ENCODE assay signal across 24 cellular contexts in the genomic region with DNA sequence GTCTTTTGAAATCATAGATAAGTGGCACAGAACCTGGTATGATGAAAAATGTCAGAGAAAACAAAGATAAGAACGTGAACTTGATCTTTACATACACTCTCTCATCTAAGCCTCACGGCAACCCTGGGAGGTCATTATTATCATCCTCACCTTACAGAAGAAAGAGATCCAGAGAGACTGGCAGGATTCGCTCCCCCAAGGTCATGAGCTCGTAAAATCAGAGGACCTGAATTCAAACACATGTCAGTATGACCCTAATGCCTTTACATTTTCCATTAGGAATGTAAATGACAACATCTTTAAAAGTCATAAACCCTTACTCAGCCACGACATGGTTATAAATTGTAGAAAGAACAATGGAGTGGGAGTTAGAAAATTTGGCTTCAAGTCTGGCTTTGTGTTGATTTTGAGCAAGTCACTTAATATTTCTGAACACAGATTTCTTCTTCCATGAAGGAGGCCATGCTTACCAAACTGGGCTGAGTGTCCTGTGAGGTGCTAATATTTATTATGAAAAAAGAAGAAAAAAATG. TPM values are rescaled to one million over a fixed set of nuclear protein-coding genes. Genes with fewer than 3 reads are reported as not detected.
A peak's percentile ranks its signal among the peaks of the same experiment; 100 is the strongest.
DNase-seq lines count a peak whose midpoint lies in the region; ATAC-seq, FAIRE-seq and TF ChIP-seq lines count a peak whose summit lies in the region.
"Had no signal": no experiment of that assay in that cellular context is flagged by ENCODE, and none has a peak within 500 bp of the region (broad histone marks: within the 10 kb centered on the region; RNA-seq: fewer than 3 reads in every experiment).

No MANE protein-coding gene starts in this region.

- H3K9me3 Mint-ChIP-seq in CD4-positive, alpha-beta T cell, result no peaks in the 10 kb centered on the region
- H3K9me3 Mint-ChIP-seq in progenitor cell of endocrine pancreas (ENCODE audit: low read depth), result no peaks in the 10 kb centered on the region
- H3K9me3 Mint-ChIP-seq: CD4-positive, alpha-beta memory T cell; naive B cell had no signal

- no peak overlapping the region for H3K4me3 Mint-ChIP-seq in CD4-positive, alpha-beta T cell
- H3K4me3 Mint-ChIP-seq in progenitor cell of endocrine pancreas (ENCODE audit: low read depth), result no peak overlapping the region
- H3K4me3 Mint-ChIP-seq: activated CD8-positive, alpha-beta T cell treated with anti-CD3 and anti-CD28 coated beads, Interleukin-2, amount 10 ng/mL, durations not matched to agents 7 days and 5 days; CD4-positive, alpha-beta memory T cell; naive B cell had no signal

- H3K9me3 ChIP-seq in CD4-positive, alpha-beta T cell (ENCODE audit: control insufficient read depth, low read length), result no peaks in the 10 kb centered on the region
- H3K9me3 ChIP-seq: pancreas, suprapubic skin had no signal

- ATAC-seq in CD4-positive, alpha-beta T cell (ENCODE audit: poor library complexity), result no peak
- ATAC-seq: activated CD8-positive, alpha-beta T cell treated with anti-CD3 and anti-CD28 coated beads, Interleukin-2, amount 10 ng/mL, durations not matched to agents 7 days and 5 days; esophagus mucosa; pancreas; sciatic nerve had no signal

- in situ Hi-C loops in GM13977 (cut with MboI; ENCODE audit: low pct_unique_long_range_greater_than_20kb, low sequenced_read_pairs, unreplicated experiment), result no loop called here

- no peaks in the 10 kb centered on the region for H3K27me3 ChIP-seq in CD4-positive, alpha-beta T cell (ENCODE audit: control insufficient read depth, insufficient read depth, low read length)
- H3K27me3 ChIP-seq in dorsolateral prefrontal cortex, result no peaks in the 10 kb centered on the region
- H3K27me3 ChIP-seq: pancreas, suprapubic skin had no signal

- peaks cover 76% of the 10 kb centered on the region for H3K4me1 Mint-ChIP-seq in CD4-positive, alpha-beta T cell (ENCODE audit: low read depth)
- peaks cover 70% of the 10 kb centered on the region for H3K4me1 Mint-ChIP-seq in progenitor cell of endocrine pancreas (ENCODE audit: low read depth)

- H3K27ac ChIP-seq in CD4-positive, alpha-beta T cell (ENCODE audit: low read depth, low read length), result no peak overlapping the region
- H3K27ac ChIP-seq in dorsolateral prefrontal cortex, result peak overlapping the region in 58 of 59 donors; percentile 0 to 99 (median 94)
- H3K27ac ChIP-seq: suprapubic skin had no signal

- no peak for TF ChIP-seq CTCF in CD4-positive, alpha-beta T cell (IDR thresholded peaks at IDR 0.05)
- no peak for TF ChIP-seq CTCF in dorsolateral prefrontal cortex (IDR thresholded peaks at IDR 0.05 in 54 of 56, conservative IDR thresholded peaks at IDR 0.05 in 2 of 56; ENCODE audit: low read depth in 1 of 56, partially characterized antibody in 56 of 56)
- TF ChIP-seq CTCF in progenitor cell of endocrine pancreas (IDR thresholded peaks at IDR 0.05; ENCODE audit: unreplicated experiment), result no peak
- TF ChIP-seq CTCF in GM13977 (IDR thresholded peaks at IDR 0.05; ENCODE audit: extremely low read depth, insufficient read depth, missing control alignments), result no peak

- no peaks in the 10 kb centered on the region for H3K27me3 Mint-ChIP-seq in CD4-positive, alpha-beta T cell
- no peaks in the 10 kb centered on the region for H3K27me3 Mint-ChIP-seq in progenitor cell of endocrine pancreas
- H3K27me3 Mint-ChIP-seq: CD4-positive, alpha-beta memory T cell; naive B cell had no signal

- POLR2A ChIA-PET in CD4-positive, alpha-beta T cell (lab: Charles Lee), result no interaction called here
- POLR2A ChIA-PET in HEK293T (lab: Yijun Ruan, JAX), result no interaction called here

- no peak for DNase-seq in CD4-positive, alpha-beta T cell
- DNase-seq in HEK293T (ENCODE audit: extremely low spot score), result no peak
- DNase-seq in dorsolateral prefrontal cortex, result no peak
- no peak for DNase-seq in progenitor cell of endocrine pancreas (ENCODE audit: low spot score, unreplicated experiment)
- no peak for DNase-seq in frontal cortex (ENCODE audit: low spot score in 2 of 2)
- no peak for DNase-seq in stimulated activated CD4-positive, alpha-beta T cell treated with anti-CD3 and anti-CD28 coated beads, Interleukin-4, amount 100 ng/mL, for 1 hour
- no peak for DNase-seq in GM13977 (ENCODE audit: low spot score)
- DNase-seq: activated CD8-positive, alpha-beta T cell treated with anti-CD3 and anti-CD28 coated beads, Interleukin-2, amount 10 ng/mL, durations not matched to agents 7 days and 5 days; activated naive CD4-positive, alpha-beta T cell treated with anti-CD3 and anti-CD28 coated beads, Interleukin-2, amount 50 U/mL, for 16 hours; CD4-positive, alpha-beta memory T cell; DMS153; effector CD8-positive, alpha-beta T cell; kidney glomerular epithelial cell; mesendoderm; naive B cell; NCI-H1694 treated with DMSO at 0.1 percent for 48 hours; NCI-H774; pancreas; SHP77 had no signal

- no peak for FAIRE-seq in frontal cortex (lab: Jason Lieb, UNC)
- FAIRE-seq: astrocyte, G401.6, pancreas had no signal

- CTCF ChIA-PET in CD4-positive, alpha-beta T cell (lab: Charles Lee), result interaction anchor here (0.6 kb wide), 1 partner anchor 98 kb away, joined by 3 read pairs; no protein-coding TSS in a partner anchor
- CTCF ChIA-PET in HEK293T (lab: Yijun Ruan, JAX), result interaction anchor here (0.8 kb wide), 1 partner anchor 17 kb away, joined by 3 read pairs; no protein-coding TSS in a partner anchor

- H3K27ac Mint-ChIP-seq in CD4-positive, alpha-beta T cell, result peak overlapping the region; percentile 34
- peak overlapping the region; percentile 35 for H3K27ac Mint-ChIP-seq in progenitor cell of endocrine pancreas
- H3K27ac Mint-ChIP-seq: activated CD8-positive, alpha-beta T cell treated with anti-CD3 and anti-CD28 coated beads, Interleukin-2, amount 10 ng/mL, durations not matched to agents 7 days and 5 days had no signal

- H3K4me3 ChIP-seq in dorsolateral prefrontal cortex, result no peak overlapping the region
- H3K4me3 ChIP-seq: pancreas, suprapubic skin had no signal

- peaks cover 24% of the 10 kb centered on the region for H3K36me3 Mint-ChIP-seq in CD4-positive, alpha-beta T cell (ENCODE audit: low read depth)
- H3K36me3 Mint-ChIP-seq in progenitor cell of endocrine pancreas (ENCODE audit: insufficient read depth), result peaks cover 6% of the 10 kb centered on the region
- H3K36me3 Mint-ChIP-seq: naive B cell had no signal

- intact Hi-C loops in CD4-positive, alpha-beta T cell (cut with DNase I, micrococcal nuclease), result no loop called here
- intact Hi-C loops in dorsolateral prefrontal cortex (cut with DNase I), result loop anchor here in 1 of 2 donors (5.0 kb wide), 1 partner anchor 35 kb away; a partner anchor contains a TSS

TF ChIP-seq in HEK293T, 16 proteins besides CTCF, POLR2A, EP300 and RAD21:
- TF ChIP-seq, protein P1, sequence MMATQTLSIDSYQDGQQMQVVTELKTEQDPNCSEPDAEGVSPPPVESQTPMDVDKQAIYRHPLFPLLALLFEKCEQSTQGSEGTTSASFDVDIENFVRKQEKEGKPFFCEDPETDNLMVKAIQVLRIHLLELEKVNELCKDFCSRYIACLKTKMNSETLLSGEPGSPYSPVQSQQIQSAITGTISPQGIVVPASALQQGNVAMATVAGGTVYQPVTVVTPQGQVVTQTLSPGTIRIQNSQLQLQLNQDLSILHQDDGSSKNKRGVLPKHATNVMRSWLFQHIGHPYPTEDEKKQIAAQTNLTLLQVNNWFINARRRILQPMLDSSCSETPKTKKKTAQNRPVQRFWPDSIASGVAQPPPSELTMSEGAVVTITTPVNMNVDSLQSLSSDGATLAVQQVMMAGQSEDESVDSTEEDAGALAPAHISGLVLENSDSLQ (IDR thresholded peaks at IDR 0.05), result peak; percentile 25; the same call in 1 of the 2 replicates
- TF ChIP-seq ELF4 (IDR thresholded peaks at IDR 0.05), result no peak

RNA-seq across cellular contexts. Expression of a gene that starts 35.9 kb away (rescaled TPM):
- 10 to 100 TPM; 36.5 to 37.0 TPM for total RNA-seq in CD4-positive, alpha-beta T cell
- total RNA-seq in dorsolateral prefrontal cortex, result 100 to 1,000 TPM; 106 to 688 (median 242) TPM
- total RNA-seq in progenitor cell of endocrine pancreas, result 136 and 146 TPM in 2 replicates
- 10.2 TPM for total RNA-seq in frontal cortex
